ENCODE assay signal across 9 cellular contexts in genomic region chrX:53681661-53682060, GRCh38. TPM values are rescaled to one million over a fixed set of nuclear protein-coding genes. Genes with fewer than 3 reads are reported as not detected.
DNase-seq lines count a peak whose midpoint lies in the region; ATAC-seq and TF ChIP-seq lines count a peak whose summit lies in the region.
"Had no signal": no experiment of that assay in that cellular context is flagged by ENCODE, and none has a peak within 500 bp of the region (broad histone marks: within the 10 kb centered on the region; RNA-seq: fewer than 3 reads in every experiment).

No MANE protein-coding gene starts in this region.

- no peaks in the 10 kb centered on the region for H3K4me1 ChIP-seq in fibroblast of lung (ENCODE audit: control insufficient read depth, extremely low read depth, insufficient read depth, low read length)

- H3K4me3 Mint-ChIP-seq in activated CD4-positive, alpha-beta T cell treated with anti-CD3 and anti-CD28 coated beads, Interleukin-2, amount 10 ng/mL, durations not matched to agents 7 days and 5 days: peak overlapping the region; percentile 49
- H3K4me3 Mint-ChIP-seq in stimulated activated naive CD8-positive, alpha-beta T cell treated with anti-CD3 and anti-CD28 coated beads, Interleukin-15, amount 100 ng/mL, for 72 hours: peak overlapping the region; percentile 69 to 96

- no peaks in the 10 kb centered on the region for H3K9me3 Mint-ChIP-seq in activated CD4-positive, alpha-beta T cell treated with anti-CD3 and anti-CD28 coated beads, Interleukin-2, amount 10 ng/mL, durations not matched to agents 7 days and 5 days
- no peaks in the 10 kb centered on the region for H3K9me3 Mint-ChIP-seq in stimulated activated naive CD8-positive, alpha-beta T cell treated with anti-CD3 and anti-CD28 coated beads, Interleukin-15, amount 100 ng/mL, for 72 hours

- H3K27me3 ChIP-seq in fibroblast of lung (ENCODE audit: control insufficient read depth, insufficient read depth, low read length): no peaks in the 10 kb centered on the region

- peaks cover 66% of the 10 kb centered on the region for H3K79me2 ChIP-seq in fibroblast of lung (ENCODE audit: control insufficient read depth, insufficient read depth, low read length)

- H2AFZ ChIP-seq in fibroblast of lung (ENCODE audit: low read length): no peak overlapping the region

- peak overlapping the region; percentile 68 for H3K27ac Mint-ChIP-seq in activated CD4-positive, alpha-beta T cell treated with anti-CD3 and anti-CD28 coated beads, Interleukin-2, amount 10 ng/mL, durations not matched to agents 7 days and 5 days
- H3K27ac Mint-ChIP-seq in stimulated activated naive CD8-positive, alpha-beta T cell treated with anti-CD3 and anti-CD28 coated beads, Interleukin-15, amount 100 ng/mL, for 72 hours: peak overlapping the region; percentile 59 to 88

- no peaks in the 10 kb centered on the region for H4K20me1 ChIP-seq in fibroblast of lung (ENCODE audit: control insufficient read depth, extremely low read depth, insufficient read depth, low read length)

- peaks cover 44% of the 10 kb centered on the region for H3K36me3 Mint-ChIP-seq in activated CD4-positive, alpha-beta T cell treated with anti-CD3 and anti-CD28 coated beads, Interleukin-2, amount 10 ng/mL, durations not matched to agents 7 days and 5 days (ENCODE audit: low read depth)

- no peak overlapping the region for H3K4me2 ChIP-seq in fibroblast of lung (ENCODE audit: extremely low read depth, insufficient read depth, low read length)

- peak overlapping the region in 2 of 4 experiments; percentile 68 to 72 for H3K4me3 ChIP-seq in fibroblast of lung (replicated peaks in 1 of 4; ENCODE audit: control extremely low read depth in 1 of 4, insufficient read depth in 1 of 4, low read depth in 3 of 4, low read length in 4 of 4)

- no peaks in the 10 kb centered on the region for H3K9me3 ChIP-seq in fibroblast of lung (ENCODE audit: control insufficient read depth, insufficient read depth, low read depth, low read length)

- no peak for TF ChIP-seq CTCF in fibroblast of lung (conservative IDR thresholded peaks at IDR 0.05 in 1 of 2, IDR thresholded peaks at IDR 0.05 in 1 of 2; ENCODE audit: low read depth in 1 of 2, low read length in 2 of 2)

- H3K36me3 ChIP-seq in fibroblast of lung (ENCODE audit: control insufficient read depth, insufficient read depth, low read length): no peaks in the 10 kb centered on the region

- H3K9ac ChIP-seq in fibroblast of lung (ENCODE audit: insufficient read depth, low read length): no peak overlapping the region

- peak; percentile 23 for DNase-seq in stimulated activated CD4-positive, alpha-beta T cell treated with anti-CD3 and anti-CD28 coated beads, Interleukin-15, amount 100 ng/mL, for 24 hours
- no peak for DNase-seq in stimulated activated CD4-positive, alpha-beta T cell treated with anti-CD3 and anti-CD28 coated beads, Interleukin-4, amount 100 ng/mL, for 1 hour
- peak; percentile 6 for DNase-seq in activated CD4-positive, alpha-beta T cell treated with anti-CD3 and anti-CD28 coated beads, Interleukin-2, amount 10 ng/mL, durations not matched to agents 7 days and 5 days
- DNase-seq in fibroblast of lung (ENCODE audit: low read depth in 2 of 2) (peak; percentile 4 to 64), NCI-H2196 treated with DMSO at 0.1 percent for 48 hours (lab: John Stamatoyannopoulos, UW; ENCODE audit: unreplicated experiment) (no peak)
- DNase-seq in stimulated activated naive CD8-positive, alpha-beta T cell treated with anti-CD3 and anti-CD28 coated beads, Interleukin-15, amount 100 ng/mL, for 72 hours: no peak
- DNase-seq: NCI-H2227 treated with DMSO at 0.1 percent for 48 hours had no signal

- CTCF ChIA-PET in activated CD4-positive, alpha-beta T cell treated with anti-CD3 and anti-CD28 coated beads, Interleukin-2, amount 10 ng/mL, durations not matched to agents 7 days and 5 days (lab: Charles Lee): interaction anchor here (0.6 to 1.5 kb wide), 3 partner anchors 10 to 35 kb away, joined by 3 to 7 read pairs (median 4); no protein-coding TSS in a partner anchor

- H3K27me3 Mint-ChIP-seq in activated CD4-positive, alpha-beta T cell treated with anti-CD3 and anti-CD28 coated beads, Interleukin-2, amount 10 ng/mL, durations not matched to agents 7 days and 5 days: no peaks in the 10 kb centered on the region
- H3K27me3 Mint-ChIP-seq in stimulated activated naive CD8-positive, alpha-beta T cell treated with anti-CD3 and anti-CD28 coated beads, Interleukin-15, amount 100 ng/mL, for 72 hours: no peaks in the 10 kb centered on the region

- H3K27ac ChIP-seq in fibroblast of lung (ENCODE audit: insufficient read depth, low read length): no peak overlapping the region

- POLR2A ChIA-PET in activated CD4-positive, alpha-beta T cell treated with anti-CD3 and anti-CD28 coated beads, Interleukin-2, amount 10 ng/mL, durations not matched to agents 7 days and 5 days (lab: Charles Lee): no interaction called here

- peaks cover 33% of the 10 kb centered on the region for H3K4me1 Mint-ChIP-seq in activated CD4-positive, alpha-beta T cell treated with anti-CD3 and anti-CD28 coated beads, Interleukin-2, amount 10 ng/mL, durations not matched to agents 7 days and 5 days
- H3K4me1 Mint-ChIP-seq in stimulated activated naive CD8-positive, alpha-beta T cell treated with anti-CD3 and anti-CD28 coated beads, Interleukin-15, amount 100 ng/mL, for 72 hours: peaks cover 58% of the 10 kb centered on the region

- no peak for ATAC-seq in stimulated activated naive CD8-positive, alpha-beta T cell treated with anti-CD3 and anti-CD28 coated beads, Interleukin-15, amount 100 ng/mL, for 72 hours
- no peak for ATAC-seq in HG02623 (IDR thresholded peaks at IDR 0.05; ENCODE audit: unreplicated experiment)
- no peak for ATAC-seq in GM19455 (IDR thresholded peaks at IDR 0.05; ENCODE audit: unreplicated experiment)

RNA-seq across cellular contexts. Expression of gene HUWE1, which starts 4.9 kb away (rescaled TPM):
- total RNA-seq in activated CD4-positive, alpha-beta T cell treated with anti-CD3 and anti-CD28 coated beads, Interleukin-2, amount 10 ng/mL, durations not matched to agents 7 days and 5 days: 100 to 1,000 TPM; 235 to 251 TPM
- total RNA-seq in fibroblast of lung: 85.5 and 146 TPM in 2 replicates
- 52.8 and 73.3 TPM in 2 replicates for polyA plus RNA-seq in fibroblast of lung
- 61.4 and 68.0 TPM in 2 replicates for polyA plus RNA-seq in fibroblast of lung (2012)
- polyA minus RNA-seq in fibroblast of lung (ENCODE audit: low replicate concordance): 350 and 439 TPM in 2 replicates

Comparison
In these comparisons a context has a peak if more than half of its experiments do, and no peak if none do; other contexts are left out.
1. DNase-seq: peak in stimulated activated CD4-positive, alpha-beta T cell treated with anti-CD3 and anti-CD28 coated beads, Interleukin-15, amount 100 ng/mL, for 24 hours (single experiment), activated CD4-positive, alpha-beta T cell treated with anti-CD3 and anti-CD28 coated beads, Interleukin-2, amount 10 ng/mL, durations not matched to agents 7 days and 5 days (single experiment) and fibroblast of lung (2 of 2); none in stimulated activated CD4-positive, alpha-beta T cell treated with anti-CD3 and anti-CD28 coated beads, Interleukin-4, amount 100 ng/mL, for 1 hour (single experiment), stimulated activated naive CD8-positive, alpha-beta T cell treated with anti-CD3 and anti-CD28 coated beads, Interleukin-15, amount 100 ng/mL, for 72 hours (0 of 2) and NCI-H2196 treated with DMSO at 0.1 percent for 48 hours (single experiment).